Comparison of ENCODE assay signal across 18 cellular contexts in genomic region chr2:127088706-127089105, GRCh38.
"Had no signal": no experiment of that assay in that cellular context is flagged by ENCODE, and none has a peak within 500 bp of the region (broad histone marks: within the 10 kb centered on the region; RNA-seq: fewer than 3 reads in every experiment).

No MANE protein-coding gene starts in this region.

- H3K27ac Mint-ChIP-seq: activated CD4-positive, alpha-beta T cell treated with anti-CD3 and anti-CD28 coated beads for 36 hours; activated CD8-positive, alpha-beta T cell treated with anti-CD3 and anti-CD28 coated beads, Interleukin-2, amount 10 ng/mL, durations not matched to agents 7 days and 5 days; activated naive CD8-positive, alpha-beta T cell treated with anti-CD3 and anti-CD28 coated beads, Interleukin-2, amount 50 U/mL, for 24 hours; dendritic cell treated with granulocyte-macrophage colony-stimulating factor and Interleukin-4, amounts not matched to agents 40 ng/mL and 50 ng/mL, for 4 days; stimulated activated effector memory CD8-positive, alpha-beta T cell treated with anti-CD3 and anti-CD28 coated beads, Interleukin-12 subunit alpha, Interleukin-12 subunit beta, amount 100 ng/mL, for 72 hours had no signal

- H3K4me3 Mint-ChIP-seq: activated CD4-positive, alpha-beta T cell treated with anti-CD3 and anti-CD28 coated beads for 36 hours; activated CD8-positive, alpha-beta T cell treated with anti-CD3 and anti-CD28 coated beads, Interleukin-2, amount 10 ng/mL, durations not matched to agents 7 days and 5 days; activated naive CD8-positive, alpha-beta T cell treated with anti-CD3 and anti-CD28 coated beads, Interleukin-2, amount 50 U/mL, for 24 hours; activated T-helper 1 cell treated with anti-CD3 and anti-CD28 coated beads, Interleukin-12 subunit alpha, Interleukin-12 subunit beta, Interleukin-2, Interleukin-4 antibody, amounts not matched to agents 30 ng/mL and 10 ng/mL and 1 ng/mL, durations not matched to agents 14 hours and 24 hours and 36 hours; dendritic cell treated with granulocyte-macrophage colony-stimulating factor and Interleukin-4, amounts not matched to agents 40 ng/mL and 50 ng/mL, for 4 days; stimulated activated effector memory CD8-positive, alpha-beta T cell treated with anti-CD3 and anti-CD28 coated beads, Interleukin-12 subunit alpha, Interleukin-12 subunit beta, amount 100 ng/mL, for 72 hours had no signal

- H3K9me3 ChIP-seq: right atrium auricular region, suprapubic skin, upper lobe of right lung had no signal

- H3K27me3 Mint-ChIP-seq: activated CD4-positive, alpha-beta T cell treated with anti-CD3 and anti-CD28 coated beads for 36 hours; activated naive CD8-positive, alpha-beta T cell treated with anti-CD3 and anti-CD28 coated beads, Interleukin-2, amount 50 U/mL, for 24 hours had no signal

- DNase-seq: activated CD4-positive, alpha-beta T cell treated with anti-CD3 and anti-CD28 coated beads for 36 hours; activated CD8-positive, alpha-beta memory T cell treated with anti-CD3 and anti-CD28 coated beads, Interleukin-2, amount 50 U/mL, for 48 hours; activated CD8-positive, alpha-beta T cell treated with anti-CD3 and anti-CD28 coated beads, Interleukin-2, amount 10 ng/mL, durations not matched to agents 7 days and 5 days; activated naive CD4-positive, alpha-beta T cell treated with Interleukin-2 at 50 U/mL for 16 hours; activated naive CD8-positive, alpha-beta T cell treated with anti-CD3 and anti-CD28 coated beads, Interleukin-2, amount 50 U/mL, for 24 hours; erythroblast; left colon; posterior cingulate gyrus; T-helper 9 cell; upper lobe of right lung had no signal

- H3K36me3 ChIP-seq: cardiac muscle cell, right atrium auricular region, suprapubic skin, upper lobe of right lung had no signal

- H3K27ac ChIP-seq: upper lobe of right lung, VCaP had no signal

- H3K27me3 ChIP-seq: cardiac muscle cell, right atrium auricular region, suprapubic skin, upper lobe of right lung had no signal

- H3K9me3 Mint-ChIP-seq: activated naive CD8-positive, alpha-beta T cell treated with anti-CD3 and anti-CD28 coated beads, Interleukin-2, amount 50 U/mL, for 24 hours; activated T-helper 1 cell treated with anti-CD3 and anti-CD28 coated beads, Interleukin-12 subunit alpha, Interleukin-12 subunit beta, Interleukin-2, Interleukin-4 antibody, amounts not matched to agents 30 ng/mL and 10 ng/mL and 1 ng/mL, durations not matched to agents 14 hours and 24 hours and 36 hours; dendritic cell treated with granulocyte-macrophage colony-stimulating factor and Interleukin-4, amounts not matched to agents 40 ng/mL and 50 ng/mL, for 4 days; stimulated activated effector memory CD8-positive, alpha-beta T cell treated with anti-CD3 and anti-CD28 coated beads, Interleukin-12 subunit alpha, Interleukin-12 subunit beta, amount 100 ng/mL, for 72 hours had no signal

- ATAC-seq: activated CD4-positive, alpha-beta T cell treated with anti-CD3 and anti-CD28 coated beads for 36 hours; activated CD8-positive, alpha-beta T cell treated with anti-CD3 and anti-CD28 coated beads, Interleukin-2, amount 10 ng/mL, durations not matched to agents 7 days and 5 days; activated naive CD8-positive, alpha-beta T cell treated with anti-CD3 and anti-CD28 coated beads, Interleukin-2, amount 50 U/mL, for 24 hours; left colon; stimulated activated effector memory CD8-positive, alpha-beta T cell treated with anti-CD3 and anti-CD28 coated beads, Interleukin-12 subunit alpha, Interleukin-12 subunit beta, amount 100 ng/mL, for 72 hours; upper lobe of right lung had no signal

- H3K4me3 ChIP-seq: cardiac muscle cell, lung, right atrium auricular region, suprapubic skin, upper lobe of right lung had no signal
